Comparison of ENCODE assay signal across 23 cellular contexts in the genomic region with DNA sequence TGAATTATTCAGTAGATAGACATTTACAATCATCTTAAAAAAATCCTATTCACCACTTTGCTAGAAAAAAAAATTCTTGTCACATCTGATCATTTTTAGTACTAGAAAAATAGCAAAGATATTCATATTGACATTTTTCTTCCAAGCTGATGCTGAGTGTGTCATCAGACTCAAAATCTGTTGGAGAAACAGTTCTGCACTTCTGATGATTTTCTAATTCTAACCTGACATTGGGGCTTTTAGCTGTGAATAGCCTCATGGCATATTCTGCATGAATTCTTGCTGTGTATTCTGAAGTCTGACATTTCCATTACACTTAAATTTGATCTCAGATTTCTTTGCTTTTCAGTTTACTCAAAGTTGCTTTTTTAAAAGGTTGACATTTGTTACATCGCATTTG.
DNase-seq lines count a peak whose midpoint lies in the region; ATAC-seq, FAIRE-seq and TF ChIP-seq lines count a peak whose summit lies in the region.
"Had no signal": no experiment of that assay in that cellular context is flagged by ENCODE, and none has a peak within 500 bp of the region (broad histone marks: within the 10 kb centered on the region; RNA-seq: fewer than 3 reads in every experiment).

No MANE protein-coding gene starts in this region.

- H3K9me3 ChIP-seq in DOHH2 (ENCODE audit: control insufficient read depth, insufficient read depth, low read length) (no peaks in the 10 kb centered on the region), astrocyte (ENCODE audit: insufficient read depth, low read depth, low read length) (no peaks in the 10 kb centered on the region), smooth muscle cell (replicated peaks; ENCODE audit: low read depth) (no peaks in the 10 kb centered on the region)
- H3K9me3 ChIP-seq: A549, Caco-2 had no signal

- H3K4me3 Mint-ChIP-seq in astrocyte (ENCODE audit: unreplicated experiment): no peak overlapping the region
- no peak overlapping the region for H3K4me3 Mint-ChIP-seq in activated CD8-positive, alpha-beta T cell treated with anti-CD3 and anti-CD28 coated beads for 36 hours
- H3K4me3 Mint-ChIP-seq in activated CD8-positive, alpha-beta memory T cell treated with anti-CD3 and anti-CD28 coated beads, Interleukin-2, amount 10 ng/mL, durations not matched to agents 7 days and 5 days: no peak overlapping the region
- H3K4me3 Mint-ChIP-seq: B cell; CD4-positive, alpha-beta T cell; CD8-positive, alpha-beta T cell had no signal

- H4K20me1 ChIP-seq in DOHH2 (ENCODE audit: control insufficient read depth, insufficient read depth, low read depth, low read length) (no peaks in the 10 kb centered on the region), astrocyte (ENCODE audit: insufficient read depth, low read length) (no peaks in the 10 kb centered on the region), smooth muscle cell (ENCODE audit: low read depth) (no peaks in the 10 kb centered on the region)
- H4K20me1 ChIP-seq: BLaER1 treated with 17β-estradiol and CSF1 and Interleukin-3, amounts not matched to agents 10 nM and 100 nM had no signal

- H3K9me3 Mint-ChIP-seq in astrocyte (ENCODE audit: unreplicated experiment): peaks cover 4% of the 10 kb centered on the region
- H3K9me3 Mint-ChIP-seq in activated CD8-positive, alpha-beta T cell treated with anti-CD3 and anti-CD28 coated beads for 36 hours: peaks cover 6% of the 10 kb centered on the region
- peaks cover 11% of the 10 kb centered on the region for H3K9me3 Mint-ChIP-seq in activated CD8-positive, alpha-beta memory T cell treated with anti-CD3 and anti-CD28 coated beads, Interleukin-2, amount 10 ng/mL, durations not matched to agents 7 days and 5 days (ENCODE audit: low read depth)

- no peaks in the 10 kb centered on the region for H3K36me3 Mint-ChIP-seq in astrocyte (ENCODE audit: low read depth, unreplicated experiment)
- no peaks in the 10 kb centered on the region for H3K36me3 Mint-ChIP-seq in activated CD8-positive, alpha-beta T cell treated with anti-CD3 and anti-CD28 coated beads for 36 hours (ENCODE audit: low read depth)
- no peaks in the 10 kb centered on the region for H3K36me3 Mint-ChIP-seq in activated CD8-positive, alpha-beta memory T cell treated with anti-CD3 and anti-CD28 coated beads, Interleukin-2, amount 10 ng/mL, durations not matched to agents 7 days and 5 days
- H3K36me3 Mint-ChIP-seq: CD8-positive, alpha-beta T cell had no signal

- POLR2A ChIA-PET in activated CD8-positive, alpha-beta T cell treated with anti-CD3 and anti-CD28 coated beads for 36 hours (lab: Charles Lee): no interaction called here

- no peaks in the 10 kb centered on the region; the same call in 1 of the 2 replicates for H3K36me3 ChIP-seq in DOHH2 (ENCODE audit: control insufficient read depth, low read length)
- H3K36me3 ChIP-seq in astrocyte (ENCODE audit: insufficient read depth, low read length): no peaks in the 10 kb centered on the region
- no peaks in the 10 kb centered on the region for H3K36me3 ChIP-seq in smooth muscle cell (ENCODE audit: low read depth)
- H3K36me3 ChIP-seq: BLaER1 treated with 17β-estradiol and CSF1 and Interleukin-3, amounts not matched to agents 10 nM and 100 nM had no signal

- intact Hi-C loops in activated CD8-positive, alpha-beta T cell treated with anti-CD3 and anti-CD28 coated beads for 36 hours (cut with micrococcal nuclease): no loop called here

- no peak overlapping the region for H3K9ac ChIP-seq in astrocyte (ENCODE audit: low read length)
- no peak overlapping the region for H3K9ac ChIP-seq in smooth muscle cell (ENCODE audit: low read depth)
- H3K9ac ChIP-seq: BLaER1 treated with 17β-estradiol and CSF1 and Interleukin-3, amounts not matched to agents 10 nM and 100 nM had no signal

- peaks cover 17% of the 10 kb centered on the region for H3K4me1 ChIP-seq in DOHH2 (ENCODE audit: control insufficient read depth, low read length)
- H3K4me1 ChIP-seq in astrocyte (ENCODE audit: insufficient read depth, low read length): no peaks in the 10 kb centered on the region
- no peaks in the 10 kb centered on the region for H3K4me1 ChIP-seq in smooth muscle cell (ENCODE audit: low read depth)
- H3K4me1 ChIP-seq: A549; BLaER1 treated with 17β-estradiol and CSF1 and Interleukin-3, amounts not matched to agents 10 nM and 100 nM; Caco-2 had no signal

- peak overlapping the region; percentile 35 for H3K27ac ChIP-seq in DOHH2 (ENCODE audit: low read depth, low read length)
- no peak overlapping the region for H3K27ac ChIP-seq in astrocyte (ENCODE audit: low read depth, low read length)
- no peak overlapping the region for H3K27ac ChIP-seq in smooth muscle cell (ENCODE audit: low read depth)
- H3K27ac ChIP-seq: 22Rv1; A549; BLaER1 treated with 17β-estradiol and CSF1 and Interleukin-3, amounts not matched to agents 10 nM and 100 nM; C4-2B had no signal

- H3K27ac Mint-ChIP-seq in astrocyte (ENCODE audit: unreplicated experiment): no peak overlapping the region
- no peak overlapping the region for H3K27ac Mint-ChIP-seq in activated CD8-positive, alpha-beta T cell treated with anti-CD3 and anti-CD28 coated beads for 36 hours
- H3K27ac Mint-ChIP-seq in activated CD8-positive, alpha-beta memory T cell treated with anti-CD3 and anti-CD28 coated beads, Interleukin-2, amount 10 ng/mL, durations not matched to agents 7 days and 5 days: no peak overlapping the region
- H3K27ac Mint-ChIP-seq: B cell; CD4-positive, alpha-beta T cell; CD8-positive, alpha-beta T cell had no signal

- no peak for ATAC-seq in activated CD8-positive, alpha-beta T cell treated with anti-CD3 and anti-CD28 coated beads for 36 hours
- no peak for ATAC-seq in activated CD8-positive, alpha-beta memory T cell treated with anti-CD3 and anti-CD28 coated beads, Interleukin-2, amount 10 ng/mL, durations not matched to agents 7 days and 5 days
- no peak for ATAC-seq in HG02884 (IDR thresholded peaks at IDR 0.05; ENCODE audit: unreplicated experiment)
- ATAC-seq: A549; CD8-positive, alpha-beta T cell; GM12878 had no signal

- H3K27me3 ChIP-seq in DOHH2 (ENCODE audit: control insufficient read depth, low read length) (no peaks in the 10 kb centered on the region), astrocyte (ENCODE audit: insufficient read depth, low read length) (no peaks in the 10 kb centered on the region), smooth muscle cell (ENCODE audit: low read depth) (no peaks in the 10 kb centered on the region)
- H3K27me3 ChIP-seq: BLaER1 treated with 17β-estradiol and CSF1 and Interleukin-3, amounts not matched to agents 10 nM and 100 nM had no signal

- H3K4me2 ChIP-seq in DOHH2 (ENCODE audit: low read length) (peak overlapping the region; percentile 56), astrocyte (ENCODE audit: low read length) (no peak overlapping the region), smooth muscle cell (no peak overlapping the region)
- H3K4me2 ChIP-seq: A549; BLaER1 treated with 17β-estradiol and CSF1 and Interleukin-3, amounts not matched to agents 10 nM and 100 nM had no signal

- H3K4me3 ChIP-seq in DOHH2 (ENCODE audit: low read length): peak overlapping the region; percentile 19
- H3K4me3 ChIP-seq in astrocyte (ENCODE audit: insufficient read depth, low read depth, low read length): no peak overlapping the region
- H3K4me3 ChIP-seq in smooth muscle cell: no peak overlapping the region
- H3K4me3 ChIP-seq: A549; BLaER1 treated with 17β-estradiol and CSF1 and Interleukin-3, amounts not matched to agents 10 nM and 100 nM; GM12878 had no signal

- no peaks in the 10 kb centered on the region for H3K4me1 Mint-ChIP-seq in astrocyte (ENCODE audit: low read depth, unreplicated experiment)
- H3K4me1 Mint-ChIP-seq in activated CD8-positive, alpha-beta T cell treated with anti-CD3 and anti-CD28 coated beads for 36 hours (ENCODE audit: low read depth): no peaks in the 10 kb centered on the region
- no peaks in the 10 kb centered on the region for H3K4me1 Mint-ChIP-seq in activated CD8-positive, alpha-beta memory T cell treated with anti-CD3 and anti-CD28 coated beads, Interleukin-2, amount 10 ng/mL, durations not matched to agents 7 days and 5 days
- H3K4me1 Mint-ChIP-seq: B cell had no signal

- DNase-seq in astrocyte (ENCODE audit: low read depth): no peak
- no peak for DNase-seq in smooth muscle cell (lab: John Stamatoyannopoulos, UW; ENCODE audit: unreplicated experiment)
- no peak for DNase-seq in activated CD8-positive, alpha-beta T cell treated with anti-CD3 and anti-CD28 coated beads for 36 hours
- no peak for DNase-seq in activated CD8-positive, alpha-beta memory T cell treated with anti-CD3 and anti-CD28 coated beads, Interleukin-2, amount 10 ng/mL, durations not matched to agents 7 days and 5 days
- DNase-seq: AML-193; Caco-2; Calu3; CD4-positive, alpha-beta T cell; CD8-positive, alpha-beta T cell; DMS79 treated with DMSO at 0.1 percent for 48 hours; EL; GDM1 had no signal

- WGBS in smooth muscle cell (ENCODE audit: low lambda C conversion rate): 100% methylated on average over 1 of the region's 1 CpG

- H3K9me2 ChIP-seq in DOHH2 (replicated peaks; ENCODE audit: control insufficient read depth, low read length): no peaks in the 10 kb centered on the region

- H2AFZ ChIP-seq in astrocyte (ENCODE audit: low read depth, low read length) (no peak overlapping the region), smooth muscle cell (ENCODE audit: low read depth) (peak overlapping the region; percentile 17)

- no peaks in the 10 kb centered on the region for H3F3A ChIP-seq in DOHH2 (ENCODE audit: control insufficient read depth, insufficient read depth)
- no peaks in the 10 kb centered on the region for H3F3A ChIP-seq in smooth muscle cell (ENCODE audit: low read depth)

- peak; percentile 45 for FAIRE-seq in astrocyte (lab: Jason Lieb, UNC)
- FAIRE-seq: A549, D721Med, GM12878, GM12892, GM18507 had no signal

- no peaks in the 10 kb centered on the region for H3K79me2 ChIP-seq in DOHH2 (ENCODE audit: control insufficient read depth, low read length)
- no peaks in the 10 kb centered on the region for H3K79me2 ChIP-seq in astrocyte (ENCODE audit: insufficient read depth, low read length)
- no peaks in the 10 kb centered on the region for H3K79me2 ChIP-seq in smooth muscle cell (ENCODE audit: low read depth)

- CTCF ChIA-PET in activated CD8-positive, alpha-beta T cell treated with anti-CD3 and anti-CD28 coated beads for 36 hours (lab: Charles Lee): no interaction called here
- CTCF ChIA-PET in activated CD8-positive, alpha-beta memory T cell treated with anti-CD3 and anti-CD28 coated beads, Interleukin-2, amount 10 ng/mL, durations not matched to agents 7 days and 5 days (lab: Charles Lee): no interaction called here

- TF ChIP-seq CTCF in DOHH2 (IDR thresholded peaks at IDR 0.05; ENCODE audit: low read depth, low read length, poor library complexity, severe bottlenecking): no peak
- TF ChIP-seq CTCF in astrocyte (IDR thresholded peaks at IDR 0.05; ENCODE audit: insufficient read depth, low read depth, low read length): no peak
- no peak for TF ChIP-seq CTCF in smooth muscle cell (IDR thresholded peaks at IDR 0.05; ENCODE audit: borderline replicate concordance, insufficient read depth, poor library complexity, severe bottlenecking)
- TF ChIP-seq CTCF in activated CD8-positive, alpha-beta T cell treated with anti-CD3 and anti-CD28 coated beads for 36 hours (IDR thresholded peaks at IDR 0.05): no peak

- H3K27me3 Mint-ChIP-seq in astrocyte (ENCODE audit: low read depth, unreplicated experiment): no peaks in the 10 kb centered on the region
- no peaks in the 10 kb centered on the region for H3K27me3 Mint-ChIP-seq in activated CD8-positive, alpha-beta T cell treated with anti-CD3 and anti-CD28 coated beads for 36 hours
- H3K27me3 Mint-ChIP-seq in activated CD8-positive, alpha-beta memory T cell treated with anti-CD3 and anti-CD28 coated beads, Interleukin-2, amount 10 ng/mL, durations not matched to agents 7 days and 5 days: no peaks in the 10 kb centered on the region
- H3K27me3 Mint-ChIP-seq: B cell; CD4-positive, alpha-beta T cell had no signal
